ENCODE assay signal across 20 cellular contexts in genomic region chr1:155260276-155260675, GRCh38. TPM values are rescaled to one million over a fixed set of nuclear protein-coding genes. Genes with fewer than 3 reads are reported as not detected.
A peak's percentile ranks its signal among the peaks of the same experiment; 100 is the strongest.
DNase-seq lines count a peak whose midpoint lies in the region; ATAC-seq, FAIRE-seq and TF ChIP-seq lines count a peak whose summit lies in the region.
"Had no signal": no experiment of that assay in that cellular context is flagged by ENCODE, and none has a peak within 500 bp of the region (broad histone marks: within the 10 kb centered on the region; RNA-seq: fewer than 3 reads in every experiment).

No MANE protein-coding gene starts in this region.

- H3K27ac ChIP-seq in AG04450 (ENCODE audit: low read depth, low read length) = peak overlapping the region; percentile 11
- H3K27ac ChIP-seq in uterus = no peak overlapping the region
- H3K27ac ChIP-seq: foreskin keratinocyte had no signal

- peak overlapping the region; percentile 95 for H3K4me3 Mint-ChIP-seq in Caco-2 (ENCODE audit: unreplicated experiment)
- peak overlapping the region; percentile 98 for H3K4me3 Mint-ChIP-seq in activated B cell treated with CpG ODN at 0.5 μM for 24 hours
- peak overlapping the region; percentile 19 for H3K4me3 Mint-ChIP-seq in memory B cell
- H3K4me3 Mint-ChIP-seq: CD14-positive monocyte had no signal

- H3K36me3 ChIP-seq in Caco-2 (ENCODE audit: control insufficient read depth, insufficient read depth, low read length) (no peaks in the 10 kb centered on the region; the same call in none of the 2 replicates), uterus (no peaks in the 10 kb centered on the region)

- H3K27me3 ChIP-seq in AG04450 (ENCODE audit: control insufficient read depth, insufficient read depth, low read length) = no peaks in the 10 kb centered on the region
- H3K27me3 ChIP-seq in Caco-2 (replicated peaks; ENCODE audit: control insufficient read depth, insufficient read depth, low read length) = no peaks in the 10 kb centered on the region
- no peaks in the 10 kb centered on the region for H3K27me3 ChIP-seq in uterus
- H3K27me3 ChIP-seq: body of pancreas, foreskin keratinocyte had no signal

- H3K27me3 Mint-ChIP-seq in Caco-2 (ENCODE audit: insufficient read depth, unreplicated experiment) (no peaks in the 10 kb centered on the region), activated B cell treated with CpG ODN at 0.5 μM for 24 hours (no peaks in the 10 kb centered on the region), memory B cell (no peaks in the 10 kb centered on the region)

- no peak overlapping the region for H3K4me3 ChIP-seq in AG04450 (ENCODE audit: low read depth, low read length)
- no peak overlapping the region for H3K4me3 ChIP-seq in Caco-2 (ENCODE audit: low read depth, low read length)
- H3K4me3 ChIP-seq in uterus = no peak overlapping the region
- H3K4me3 ChIP-seq: body of pancreas had no signal

- POLR2A ChIA-PET in AG04450 (lab: Yijun Ruan, JAX) (interaction anchor here (0.6 to 2.4 kb wide), 3 partner anchors 9 to 61 kb away, joined by 3 to 18 read pairs (median 4); partner anchors contain the start of genes CLK2 and RUSC1), Caco-2 (lab: Charles Lee) (interaction anchor here (1.8 kb wide), 1 partner anchor 13 kb away, joined by 6 read pairs; the partner anchor contains the start of gene CLK2), activated B cell treated with CpG ODN at 0.5 μM for 24 hours (lab: Charles Lee) (interaction anchor here (0.7 to 5.8 kb wide), 4 partner anchors 9 to 303 kb away, joined by 3 to 52 read pairs (median 4); partner anchors contain the start of genes ASH1L and CLK2)

- no peak for TF ChIP-seq POLR2A in uterus (IDR thresholded peaks at IDR 0.05)

- CTCF ChIA-PET in AG04450 (lab: Charles Lee) (interaction anchor here (0.6 to 4.9 kb wide), 7 partner anchors 8 to 420 kb away, joined by 3 to 55 read pairs (median 4); partner anchors contain the start of gene HCN3), Caco-2 (lab: Charles Lee) (no interaction called here), activated B cell treated with CpG ODN at 0.5 μM for 24 hours (lab: Charles Lee) (interaction anchor here (1.2 to 4.0 kb wide), 2 partner anchors 9 to 63 kb away, joined by 4 to 47 read pairs; no protein-coding TSS in a partner anchor)

- peaks cover 4% of the 10 kb centered on the region for H3K4me1 ChIP-seq in Caco-2
- peaks cover 7 to 17% of the 10 kb centered on the region in 2 donors for H3K4me1 ChIP-seq in uterus
- H3K4me1 ChIP-seq: foreskin keratinocyte had no signal

- BruUV-seq in Caco-2 (replicated peaks; lab: Mats Ljungman, UMichigan) = no TSS peak

- H3K9me3 ChIP-seq in AG04450 (ENCODE audit: control insufficient read depth, insufficient read depth, low read length) (no peaks in the 10 kb centered on the region; the same call in 1 of the 2 replicates), Caco-2 (no peaks in the 10 kb centered on the region), uterus (no peaks in the 10 kb centered on the region)
- H3K9me3 ChIP-seq: body of pancreas had no signal

- DNase-seq in AG04450 (ENCODE audit: low read depth, low spot score) (no peak), Caco-2 (no peak), activated B cell treated with CpG ODN at 0.5 μM for 24 hours (no peak), memory B cell (ENCODE audit: low spot score in 2 of 2) (no peak), uterus (no peak), urothelium cell line (ENCODE audit: low spot score) (no peak)
- DNase-seq in stimulated activated CD4-positive, alpha-beta T cell treated with anti-CD3 and anti-CD28 coated beads, Interleukin-12 subunit alpha, Interleukin-12 subunit beta, amount 100 ng/mL, for 4 hours = no peak
- DNase-seq: body of pancreas; effector CD4-positive, alpha-beta T cell; foreskin keratinocyte; GDM1; midbrain; NCI-H187; NCI-H774; Right ventricle myocardium superior; stimulated activated CD4-positive, alpha-beta T cell treated with anti-CD3 and anti-CD28 coated beads, Interleukin-4, amount 100 ng/mL, for 1 hour; stimulated activated naive CD4-positive, alpha-beta T cell had no signal

- no peak overlapping the region for H3K27ac Mint-ChIP-seq in Caco-2 (ENCODE audit: unreplicated experiment)
- no peak overlapping the region for H3K27ac Mint-ChIP-seq in activated B cell treated with CpG ODN at 0.5 μM for 24 hours
- H3K27ac Mint-ChIP-seq in memory B cell = peak overlapping the region; percentile 25

- H3K36me3 Mint-ChIP-seq in Caco-2 (ENCODE audit: insufficient read depth, unreplicated experiment) = peaks cover 74% of the 10 kb centered on the region
- peaks cover 82% of the 10 kb centered on the region for H3K36me3 Mint-ChIP-seq in activated B cell treated with CpG ODN at 0.5 μM for 24 hours (ENCODE audit: low read depth)
- H3K36me3 Mint-ChIP-seq in memory B cell = peaks cover 23% of the 10 kb centered on the region

- ATAC-seq in activated B cell treated with CpG ODN at 0.5 μM for 24 hours (ENCODE audit: low read depth) (no peak), memory B cell (ENCODE audit: low read depth) (no peak), HG02970 (IDR thresholded peaks at IDR 0.05; ENCODE audit: low FRiP score, unreplicated experiment) (no peak)
- ATAC-seq: body of pancreas, foreskin keratinocyte had no signal

- TF ChIP-seq CTCF in AG04450 (IDR thresholded peaks at IDR 0.05; ENCODE audit: low read depth, low read length) = no peak
- no peak for TF ChIP-seq CTCF in Caco-2 (IDR thresholded peaks at IDR 0.05; ENCODE audit: insufficient read depth in 1 of 2, low read depth in 1 of 2, low read length in 1 of 2, severe bottlenecking in 1 of 2, unreplicated experiment in 1 of 2)
- TF ChIP-seq CTCF in activated B cell treated with CpG ODN at 0.5 μM for 24 hours (IDR thresholded peaks at IDR 0.05) = no peak
- TF ChIP-seq CTCF in uterus (IDR thresholded peaks at IDR 0.05) = no peak

- no peak for FAIRE-seq in urothelium cell line (lab: Jason Lieb, UNC)
- FAIRE-seq: GM19239 had no signal

- no peaks in the 10 kb centered on the region for H3K9me3 Mint-ChIP-seq in Caco-2 (ENCODE audit: unreplicated experiment)
- H3K9me3 Mint-ChIP-seq in activated B cell treated with CpG ODN at 0.5 μM for 24 hours = no peaks in the 10 kb centered on the region
- H3K9me3 Mint-ChIP-seq in memory B cell = no peaks in the 10 kb centered on the region
- H3K9me3 Mint-ChIP-seq: CD14-positive monocyte had no signal

- intact Hi-C loops in Caco-2 (cut with micrococcal nuclease; ENCODE audit: unreplicated experiment) (no loop called here), activated B cell treated with CpG ODN at 0.5 μM for 24 hours (cut with micrococcal nuclease) (loop anchor here (5.0 kb wide), 1 partner anchor 53 kb away; the partner anchor contains the start of genes MTX1 and THBS3), uterus (cut with DNase I; ENCODE audit: low total_unique reads) (no loop called here)

- peaks cover 23% of the 10 kb centered on the region for H3K4me1 Mint-ChIP-seq in Caco-2 (ENCODE audit: low read depth, unreplicated experiment)
- peaks cover 44% of the 10 kb centered on the region for H3K4me1 Mint-ChIP-seq in activated B cell treated with CpG ODN at 0.5 μM for 24 hours
- peaks cover 30% of the 10 kb centered on the region for H3K4me1 Mint-ChIP-seq in memory B cell

RNA-seq across cellular contexts. Expression of gene SCAMP3, which starts 1.9 kb away (rescaled TPM):
- polyA plus RNA-seq in AG04450 (2011; rRNA removed) = 104 and 115 TPM in 2 replicates
- polyA minus RNA-seq in AG04450 (2011; rRNA and poly(A)+ RNA removed) = 73.6 and 94.7 TPM in 2 replicates
- total RNA-seq in Caco-2 (2022) = 53.4 and 55.9 TPM in 2 replicates
- 71.8 and 78.6 TPM in 2 replicates for total RNA-seq in activated B cell treated with CpG ODN at 0.5 μM for 24 hours
- 10 to 100 TPM in 3 of 4 donors, 1 to 10 TPM in 1; 10.0 to 44.4 (median 29.2) TPM for total RNA-seq in uterus

RNA-seq across cellular contexts. Expression of gene ENTREP3, which starts 5.0 kb away (rescaled TPM):
- polyA plus RNA-seq in AG04450 (2011; rRNA removed) = 10.2 and 12.3 TPM in 2 replicates
- polyA minus RNA-seq in AG04450 (2011; rRNA and poly(A)+ RNA removed) = 7.1 and 9.2 TPM in 2 replicates
- total RNA-seq in Caco-2 (2022) = 33.1 and 36.6 TPM in 2 replicates
- total RNA-seq in activated B cell treated with CpG ODN at 0.5 μM for 24 hours = 13.7 and 14.8 TPM in 2 replicates
- 10 to 100 TPM in 2 of 4 donors, 1 to 10 TPM in 2; 5.3 to 28.2 (median 11.7) TPM for total RNA-seq in uterus

RNA-seq across cellular contexts. Expression of gene CLK2, which starts 13.0 kb away (rescaled TPM):
- 40.5 and 42.6 TPM in 2 replicates for polyA plus RNA-seq in AG04450 (2011; rRNA removed)
- 61.7 and 68.9 TPM in 2 replicates for polyA minus RNA-seq in AG04450 (2011; rRNA and poly(A)+ RNA removed)
- total RNA-seq in Caco-2 (2022) (56.8 and 57.5 TPM in 2 replicates), activated B cell treated with CpG ODN at 0.5 μM for 24 hours (109 and 112 TPM in 2 replicates), uterus (10 to 100 TPM; 25.4 to 75.3 (median 39.3) TPM)

RNA-seq across cellular contexts. Expression of gene HCN3, which starts 17.0 kb away (rescaled TPM):
- 1.5 and 1.7 TPM in 2 replicates for polyA plus RNA-seq in AG04450 (2011; rRNA removed)
- 3.0 and 5.6 TPM in 2 replicates for polyA minus RNA-seq in AG04450 (2011; rRNA and poly(A)+ RNA removed)
- 8.0 and 8.8 TPM in 2 replicates for total RNA-seq in Caco-2 (2022)
- total RNA-seq in activated B cell treated with CpG ODN at 0.5 μM for 24 hours = 2.7 TPM in 2 replicates
- 1 to 10 TPM in 2 of 4 donors, not detected in 2; 4.2 to 5.5 TPM for total RNA-seq in uterus

RNA-seq across cellular contexts. Expression of gene PKLR, which starts 41.0 kb away (rescaled TPM):
- polyA plus RNA-seq in AG04450 (2011; rRNA removed) = not detected in 2 replicates
- polyA minus RNA-seq in AG04450 (2011; rRNA and poly(A)+ RNA removed) = not detected in 2 replicates
- total RNA-seq in Caco-2 (2022) = not detected in 2 replicates
- 0.18 TPM in 1 of 2 replicates, not detected in the other for total RNA-seq in activated B cell treated with CpG ODN at 0.5 μM for 24 hours
- total RNA-seq in uterus = under 1 TPM in 1 of 4 donors, not detected in 3; 0.21 TPM
- total RNA-seq: body of pancreas, Right ventricle myocardium superior had no signal
- polyA plus RNA-seq: CD14-positive monocyte had no signal

Comparison
In these comparisons a context has a peak if more than half of its experiments do, and no peak if none do; other contexts are left out.
1. H3K4me3 Mint-ChIP-seq: peak in every context shown above with its lines; median percentile 98 in activated B cell treated with CpG ODN at 0.5 μM for 24 hours; 95 in Caco-2; 19 in memory B cell.